In genomic region chr4:1859389-1859753, GRCh38 we compare ENCODE assay signal across 3 cellular contexts.
TF ChIP-seq lines count a peak whose summit lies in the region.

No MANE protein-coding gene starts in this region.

TF ChIP-seq in SK-N-SH, 30 proteins besides CTCF, POLR2A, EP300 and RAD21 (continued from another document):
- TF ChIP-seq JUND (IDR thresholded peaks at IDR 0.05), result no peak

TF ChIP-seq in SK-N-SH treated with all-trans-retinoic acid at 6 μM for 48 hours, 23 proteins besides CTCF, POLR2A, EP300 and RAD21 (continued from another document):
- no peak for TF ChIP-seq CSDC2 (CRISPR knock-in tag; IDR thresholded peaks at IDR 0.05)

TF ChIP-seq in liver, 16 proteins besides CTCF, POLR2A, EP300 and RAD21 (continued from another document):
- TF ChIP-seq REST (IDR thresholded peaks at IDR 0.05) (no peak), TAF1 (conservative IDR thresholded peaks at IDR 0.05) (no peak), YY1 (IDR thresholded peaks at IDR 0.05) (no peak), MAX (IDR thresholded peaks at IDR 0.05) (no peak), JUND (IDR thresholded peaks at IDR 0.05) (no peak), NR2F2 (IDR thresholded peaks at IDR 0.05) (no peak), RXRA (IDR thresholded peaks at IDR 0.05) (no peak), GABPA (IDR thresholded peaks at IDR 0.05 in 1 of 2, conservative IDR thresholded peaks at IDR 0.05 in 1 of 2) (no peak), HNF4A (conservative IDR thresholded peaks at IDR 0.05) (no peak), EGR1 (IDR thresholded peaks at IDR 0.05; ENCODE audit: low read depth in 2 of 2) (no peak), FOXA2 (IDR thresholded peaks at IDR 0.05) (no peak), HNF4G (IDR thresholded peaks at IDR 0.05) (no peak), FOXA1 (IDR thresholded peaks at IDR 0.05) (no peak)
- TF ChIP-seq, protein P1, sequence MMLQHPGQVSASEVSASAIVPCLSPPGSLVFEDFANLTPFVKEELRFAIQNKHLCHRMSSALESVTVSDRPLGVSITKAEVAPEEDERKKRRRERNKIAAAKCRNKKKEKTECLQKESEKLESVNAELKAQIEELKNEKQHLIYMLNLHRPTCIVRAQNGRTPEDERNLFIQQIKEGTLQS (IDR thresholded peaks at IDR 0.05), result no peak
